23 cellular contexts compared by ENCODE assay signal in genomic region chr18:39215920-39216319, GRCh38.
"Had no signal": no experiment of that assay in that cellular context is flagged by ENCODE, and none has a peak within 500 bp of the region (broad histone marks: within the 10 kb centered on the region; RNA-seq: fewer than 3 reads in every experiment).

No MANE protein-coding gene starts in this region.

- H3K4me1 ChIP-seq: colonic mucosa, gastrocnemius medialis, heart right ventricle, stomach, transverse colon had no signal

- H3K27me3 ChIP-seq: colonic mucosa, dorsolateral prefrontal cortex, esophagus muscularis mucosa, gastrocnemius medialis, heart right ventricle, neutrophil, sigmoid colon, stomach, transverse colon had no signal

- DNase-seq: colonic mucosa; dorsolateral prefrontal cortex; effector memory CD4-positive, alpha-beta T cell; gastrocnemius medialis; heart right ventricle; hypothalamus; kidney glomerular epithelial cell; mammary epithelial cell; mucosa of descending colon; naive thymus-derived CD8-positive, alpha-beta T cell; sigmoid colon; stimulated activated CD4-positive, alpha-beta T cell treated with anti-CD3 and anti-CD28 coated beads, Interleukin-12 subunit alpha, Interleukin-12 subunit beta, amount 100 ng/mL, for 4 hours; stimulated activated naive CD4-positive, alpha-beta T cell; stomach; substantia nigra; transverse colon had no signal

- FAIRE-seq: endometrium, islet of Langerhans had no signal

- H3K27ac ChIP-seq: colonic mucosa, dorsolateral prefrontal cortex, epithelial cell of prostate, esophagus muscularis mucosa, gastrocnemius medialis, heart right ventricle, neutrophil, sigmoid colon, skin epidermis, stomach, thoracic aorta, transverse colon had no signal

- H3K4me3 ChIP-seq: colonic mucosa, dorsolateral prefrontal cortex, esophagus muscularis mucosa, gastrocnemius medialis, heart right ventricle, mucosa of descending colon, sigmoid colon, skin epidermis, stomach, thoracic aorta, transverse colon had no signal

- ATAC-seq: gastrocnemius medialis; heart right ventricle; mucosa of descending colon; naive thymus-derived CD8-positive, alpha-beta T cell had no signal

- H3K9me3 ChIP-seq: colonic mucosa, esophagus muscularis mucosa, gastrocnemius medialis, mucosa of descending colon, neutrophil, sigmoid colon, thoracic aorta had no signal

- H3K36me3 ChIP-seq: colonic mucosa, esophagus muscularis mucosa, gastrocnemius medialis, heart right ventricle, neutrophil, sigmoid colon, stomach, thoracic aorta, transverse colon had no signal
